Comparison of ENCODE assay signal across 8 cellular contexts in genomic region chr17:74987909-74988711, GRCh38. TPM values are rescaled to one million over a fixed set of nuclear protein-coding genes. Genes with fewer than 3 reads are reported as not detected.
DNase-seq lines count a peak whose midpoint lies in the region; ATAC-seq and TF ChIP-seq lines count a peak whose summit lies in the region.

No MANE protein-coding gene starts in this region.

- peak overlapping the region in 2 of 7 donors; percentile 35 to 54 for H3K27ac Mint-ChIP-seq in CD14-positive monocyte
- no peak overlapping the region for H3K27ac Mint-ChIP-seq in T-helper 1 cell treated with Interleukin-12 subunit alpha and Interleukin-12 subunit beta and Interleukin-4 antibody, amounts not matched to agents 30 μg/mL and 1 μg/mL, for 36 hours
- no peak overlapping the region for H3K27ac Mint-ChIP-seq in stimulated activated effector memory CD8-positive, alpha-beta T cell treated with anti-CD3 and anti-CD28 coated beads, Interleukin-12 subunit alpha, Interleukin-12 subunit beta, amount 100 ng/mL, for 72 hours

- TF ChIP-seq CTCF in CD14-positive monocyte (IDR thresholded peaks at IDR 0.05), result no peak
- no peak for TF ChIP-seq CTCF in HL-60 (IDR thresholded peaks at IDR 0.05; ENCODE audit: insufficient read depth, low read length)
- TF ChIP-seq CTCF in liver (IDR thresholded peaks at IDR 0.05; ENCODE audit: low read depth, low read length, missing input control), result no peak

- peaks cover 38 to 55% (median 43%) of the 10 kb centered on the region in 3 donors for H3K27me3 Mint-ChIP-seq in CD14-positive monocyte (ENCODE audit: low read depth in 3 of 3)
- peaks cover 57% of the 10 kb centered on the region for H3K27me3 Mint-ChIP-seq in T-helper 1 cell treated with Interleukin-12 subunit alpha and Interleukin-12 subunit beta and Interleukin-4 antibody, amounts not matched to agents 30 μg/mL and 1 μg/mL, for 36 hours (ENCODE audit: low read depth)

- H3K4me1 Mint-ChIP-seq in CD14-positive monocyte, result peaks cover 32% of the 10 kb centered on the region
- H3K4me1 Mint-ChIP-seq in T-helper 1 cell treated with Interleukin-12 subunit alpha and Interleukin-12 subunit beta and Interleukin-4 antibody, amounts not matched to agents 30 μg/mL and 1 μg/mL, for 36 hours (ENCODE audit: low read depth), result peaks cover 12% of the 10 kb centered on the region
- H3K4me1 Mint-ChIP-seq in stimulated activated effector memory CD8-positive, alpha-beta T cell treated with anti-CD3 and anti-CD28 coated beads, Interleukin-12 subunit alpha, Interleukin-12 subunit beta, amount 100 ng/mL, for 72 hours, result peaks cover 5% of the 10 kb centered on the region

- no peaks in the 10 kb centered on the region for H3K36me3 ChIP-seq in liver (ENCODE audit: control insufficient read depth in 4 of 4, insufficient read depth in 3 of 4, low read depth in 1 of 4, low read length in 3 of 4)

- H3K9ac ChIP-seq in liver (ENCODE audit: low read depth in 1 of 2, low read length in 2 of 2), result peak overlapping the region; percentile 17 to 72

- H3K27me3 ChIP-seq in HL-60 (ENCODE audit: insufficient read depth, poor library complexity, severe bottlenecking) (no peaks in the 10 kb centered on the region), liver (ENCODE audit: control insufficient read depth in 4 of 4, insufficient read depth in 4 of 4, low read length in 3 of 4) (peaks cover 0 to 3% (median 0%) of the 10 kb centered on the region in 4 donors)

- ATAC-seq in GM19395 (IDR thresholded peaks at IDR 0.05; ENCODE audit: unreplicated experiment) (peak; percentile 35), GM21367 (IDR thresholded peaks at IDR 0.05; ENCODE audit: unreplicated experiment) (no peak)
- ATAC-seq in stimulated activated effector memory CD8-positive, alpha-beta T cell treated with anti-CD3 and anti-CD28 coated beads, Interleukin-12 subunit alpha, Interleukin-12 subunit beta, amount 100 ng/mL, for 72 hours, result peak; percentile 72

- no peak for DNase-seq in CD14-positive monocyte (ENCODE audit: low spot score)
- DNase-seq in HL-60 (ENCODE audit: low read depth in 1 of 2, low spot score in 1 of 2), result peak in 1 of 2 experiments; percentile 27
- peak; percentile 89 for DNase-seq in ecto neural progenitor cell (ENCODE audit: low spot score)
- peak; percentile 24 to 62 for DNase-seq in stimulated activated effector memory CD8-positive, alpha-beta T cell treated with anti-CD3 and anti-CD28 coated beads, Interleukin-12 subunit alpha, Interleukin-12 subunit beta, amount 100 ng/mL, for 72 hours (ENCODE audit: low spot score in 2 of 2)

- H3K4me3 ChIP-seq in HL-60 (replicated peaks; ENCODE audit: insufficient read depth, low read length), result peak overlapping the region; percentile 66
- peak overlapping the region in 2 of 3 donors; percentile 51 to 80 for H3K4me3 ChIP-seq in liver (ENCODE audit: low read depth in 1 of 3, low read length in 3 of 3)

- no peaks in the 10 kb centered on the region for H3K36me3 Mint-ChIP-seq in CD14-positive monocyte
- H3K36me3 Mint-ChIP-seq in T-helper 1 cell treated with Interleukin-12 subunit alpha and Interleukin-12 subunit beta and Interleukin-4 antibody, amounts not matched to agents 30 μg/mL and 1 μg/mL, for 36 hours (ENCODE audit: low read depth), result no peaks in the 10 kb centered on the region
- H3K36me3 Mint-ChIP-seq in stimulated activated effector memory CD8-positive, alpha-beta T cell treated with anti-CD3 and anti-CD28 coated beads, Interleukin-12 subunit alpha, Interleukin-12 subunit beta, amount 100 ng/mL, for 72 hours, result peaks cover 5% of the 10 kb centered on the region

- H3K27ac ChIP-seq in HL-60 (replicated peaks), result no peak overlapping the region
- peak overlapping the region; percentile 76 to 85 for H3K27ac ChIP-seq in liver (ENCODE audit: low read depth in 1 of 2, low read length in 2 of 2)

- H3K4me3 Mint-ChIP-seq in CD14-positive monocyte, result peak overlapping the region; percentile 81 to 85
- H3K4me3 Mint-ChIP-seq in T-helper 1 cell treated with Interleukin-12 subunit alpha and Interleukin-12 subunit beta and Interleukin-4 antibody, amounts not matched to agents 30 μg/mL and 1 μg/mL, for 36 hours, result peak overlapping the region; percentile 44
- H3K4me3 Mint-ChIP-seq in stimulated activated effector memory CD8-positive, alpha-beta T cell treated with anti-CD3 and anti-CD28 coated beads, Interleukin-12 subunit alpha, Interleukin-12 subunit beta, amount 100 ng/mL, for 72 hours, result peak overlapping the region; percentile 77

- WGBS in liver, result 5% methylated on average over 76 of the region's 76 CpGs

- H3K9me3 ChIP-seq in liver (ENCODE audit: control insufficient read depth in 4 of 4, low read length in 3 of 4), result no peaks in the 10 kb centered on the region

- H3K4me1 ChIP-seq in liver (ENCODE audit: control insufficient read depth in 4 of 4, insufficient read depth in 4 of 4, low read length in 3 of 4), result peaks cover 3 to 19% (median 12%) of the 10 kb centered on the region in 4 donors

- H3K9me3 Mint-ChIP-seq in CD14-positive monocyte, result peaks cover 0 to 2% (median 0%) of the 10 kb centered on the region in 7 donors
- no peaks in the 10 kb centered on the region for H3K9me3 Mint-ChIP-seq in T-helper 1 cell treated with Interleukin-12 subunit alpha and Interleukin-12 subunit beta and Interleukin-4 antibody, amounts not matched to agents 30 μg/mL and 1 μg/mL, for 36 hours
- no peaks in the 10 kb centered on the region for H3K9me3 Mint-ChIP-seq in stimulated activated effector memory CD8-positive, alpha-beta T cell treated with anti-CD3 and anti-CD28 coated beads, Interleukin-12 subunit alpha, Interleukin-12 subunit beta, amount 100 ng/mL, for 72 hours

- no peak for TF ChIP-seq RAD21 in liver (IDR thresholded peaks at IDR 0.05)

- intact Hi-C loops in CD14-positive monocyte (cut with micrococcal nuclease), result loop anchor here in 1 of 2 donors (10.0 kb wide), 1 partner anchor 47 kb away; no protein-coding TSS in a partner anchor

TF ChIP-seq in liver, 16 proteins besides CTCF, POLR2A, EP300 and RAD21:
- peak; percentile 11 for TF ChIP-seq NR2F2 (IDR thresholded peaks at IDR 0.05)
- TF ChIP-seq SP1 (IDR thresholded peaks at IDR 0.05), result no peak

RNA-seq across cellular contexts. Expression of gene CDR2L, which starts 0.7 kb away (rescaled TPM):
- polyA plus RNA-seq in CD14-positive monocyte, result not detected
- 1 to 10 TPM in 1 of 2 donors, under 1 TPM in 1; 0.70 to 1.5 TPM for total RNA-seq in liver
- 1 to 10 TPM in 1 of 2 donors, under 1 TPM in 1; 0.78 to 1.1 TPM for polyA plus RNA-seq in liver

RNA-seq across cellular contexts. Expression of gene HID1, which starts 15.6 kb away (rescaled TPM):
- polyA plus RNA-seq in CD14-positive monocyte, result not detected
- 1 to 10 TPM; 2.7 to 6.2 TPM for total RNA-seq in liver
- polyA plus RNA-seq in liver, result 1 to 10 TPM; 3.5 to 3.8 TPM

RNA-seq across cellular contexts. Expression of gene MRPL58, which starts 24.4 kb away (rescaled TPM):
- 10 to 100 TPM; 44.4 to 52.6 TPM for polyA plus RNA-seq in CD14-positive monocyte
- total RNA-seq in liver, result 10 to 100 TPM; 20.5 to 29.9 TPM
- polyA plus RNA-seq in liver, result 10 to 100 TPM; 36.9 to 47.0 TPM

RNA-seq across cellular contexts. Expression of gene OTOP3, which starts 52.4 kb away (rescaled TPM):
- polyA plus RNA-seq in CD14-positive monocyte (not detected), liver (not detected)
- not detected for total RNA-seq in liver

RNA-seq across cellular contexts. Expression of gene ATP5PD, which starts 58.7 kb away (rescaled TPM):
- 100 to 1,000 TPM; 437 to 451 TPM for polyA plus RNA-seq in CD14-positive monocyte
- 100 to 1,000 TPM; 102 to 128 TPM for total RNA-seq in liver
- 100 to 1,000 TPM; 241 to 378 TPM for polyA plus RNA-seq in liver

Comparison
In these comparisons a context has a peak if more than half of its experiments do, and no peak if none do; other contexts are left out.
1. RNA of gene HID1, which starts 15.6 kb away (polyA plus RNA-seq): 3.5 to 3.8 TPM in liver; not detected in CD14-positive monocyte; every median in the first group is over 4 times any median in the second.
2. Peak in every context shown above with its lines, with median percentiles within 50 percentile points of each other: H3K4me3 Mint-ChIP-seq.